In the genomic region with DNA sequence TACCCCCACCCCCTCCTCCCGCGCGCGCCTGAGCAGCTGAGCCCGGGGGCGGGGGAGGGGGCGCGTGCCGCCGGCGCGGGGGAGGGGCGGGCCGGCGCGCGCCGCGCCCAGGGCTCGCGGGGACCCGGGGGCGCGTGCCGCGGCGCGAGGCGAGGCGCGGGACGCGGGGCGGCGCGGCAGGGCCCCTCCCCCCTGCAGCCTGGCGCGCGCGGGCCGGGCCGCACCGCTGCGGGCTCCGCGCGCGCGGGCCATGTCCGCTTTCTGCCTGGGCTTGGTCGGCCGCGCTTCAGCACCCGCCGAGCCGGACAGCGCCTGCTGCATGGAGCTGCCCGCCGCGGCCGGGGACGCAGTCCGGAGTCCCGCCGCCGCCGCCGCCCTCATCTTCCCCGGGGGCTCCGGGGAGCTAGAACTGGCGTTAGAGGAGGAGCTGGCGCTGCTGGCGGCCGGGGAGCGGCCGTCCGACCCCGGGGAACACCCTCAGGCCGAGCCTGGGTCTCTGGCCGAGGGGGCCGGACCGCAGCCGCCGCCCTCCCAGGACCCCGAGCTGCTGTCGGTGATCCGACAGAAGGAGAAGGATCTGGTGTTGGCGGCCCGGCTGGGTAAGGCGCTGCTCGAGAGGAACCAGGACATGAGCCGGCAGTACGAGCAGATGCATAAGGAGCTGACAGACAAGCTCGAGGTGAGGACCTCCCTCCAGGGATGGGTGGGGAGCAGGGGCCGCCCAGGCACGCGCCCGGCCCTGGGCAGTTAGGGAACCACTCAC, we compare ENCODE assay signal across 1 cellular context.
A peak's percentile ranks its signal among the peaks of the same experiment; 100 is the strongest.
TF ChIP-seq lines count a peak whose summit lies in the region.

No MANE protein-coding gene starts in this region.

TF ChIP-seq in A549, 52 proteins besides CTCF, POLR2A, EP300 and RAD21 (continued from another document):
- TF ChIP-seq REST (IDR thresholded peaks at IDR 0.05) (peak; percentile 91), RCOR1 (IDR thresholded peaks at IDR 0.05; ENCODE audit: low read depth, low read length) (no peak), ZC3H11A (IDR thresholded peaks at IDR 0.05) (no peak), JUNB (IDR thresholded peaks at IDR 0.05) (no peak), PBX3 (IDR thresholded peaks at IDR 0.05) (no peak), EHMT2 (IDR thresholded peaks at IDR 0.05; ENCODE audit: low read depth) (no peak), SMC3 (IDR thresholded peaks at IDR 0.05) (no peak), TP53 (CRISPR knock-in tag; IDR thresholded peaks at IDR 0.05) (no peak), KDM1A (IDR thresholded peaks at IDR 0.05; ENCODE audit: low read depth) (no peak)
- TF ChIP-seq, protein P1, sequence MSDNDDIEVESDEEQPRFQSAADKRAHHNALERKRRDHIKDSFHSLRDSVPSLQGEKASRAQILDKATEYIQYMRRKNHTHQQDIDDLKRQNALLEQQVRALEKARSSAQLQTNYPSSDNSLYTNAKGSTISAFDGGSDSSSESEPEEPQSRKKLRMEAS (IDR thresholded peaks at IDR 0.05) = peak; percentile 44; the same call in 1 of the 2 replicates
